In genomic region chrX:140766024-140766611, GRCh38 we compare ENCODE assay signal across 9 cellular contexts. TPM values are rescaled to one million over a fixed set of nuclear protein-coding genes. Genes with fewer than 3 reads are reported as not detected.
A peak's percentile ranks its signal among the peaks of the same experiment; 100 is the strongest.
DNase-seq lines count a peak whose midpoint lies in the region; ATAC-seq, FAIRE-seq and TF ChIP-seq lines count a peak whose summit lies in the region.
"Had no signal": no experiment of that assay in that cellular context is flagged by ENCODE, and none has a peak within 500 bp of the region (broad histone marks: within the 10 kb centered on the region; RNA-seq: fewer than 3 reads in every experiment).

No MANE protein-coding gene starts in this region.

- no peak overlapping the region for H3K27ac ChIP-seq in MM.1S (ENCODE audit: low read length)

- no peaks in the 10 kb centered on the region for H3K9me3 Mint-ChIP-seq in activated CD4-positive, alpha-beta T cell treated with anti-CD3 and anti-CD28 coated beads, Interleukin-2, amount 10 ng/mL, durations not matched to agents 7 days and 5 days
- H3K9me3 Mint-ChIP-seq in nephron = peaks cover 5% of the 10 kb centered on the region
- H3K9me3 Mint-ChIP-seq: IgD-negative memory B cell had no signal

- H3K9me2 ChIP-seq in MM.1S (replicated peaks; ENCODE audit: insufficient read depth, low read length) = no peaks in the 10 kb centered on the region

- FAIRE-seq in HTR-8/SVneo (lab: Jason Lieb, UNC) = no peak

- POLR2A ChIA-PET in GM10248 (lab: Yijun Ruan, JAX) = no interaction called here
- POLR2A ChIA-PET in activated CD4-positive, alpha-beta T cell treated with anti-CD3 and anti-CD28 coated beads, Interleukin-2, amount 10 ng/mL, durations not matched to agents 7 days and 5 days (lab: Charles Lee) = no interaction called here

- no peaks in the 10 kb centered on the region for H3K36me3 ChIP-seq in MM.1S (replicated peaks; ENCODE audit: insufficient read depth, low read length)

- no peak for ATAC-seq in HG02763 (IDR thresholded peaks at IDR 0.05; ENCODE audit: unreplicated experiment)

- H3K9me3 ChIP-seq in MM.1S (replicated peaks; ENCODE audit: insufficient read depth, low read length) = no peaks in the 10 kb centered on the region

- H3K4me2 ChIP-seq in MM.1S (ENCODE audit: low read depth, low read length) = peak overlapping the region; percentile 63; the same call in 1 of the 2 replicates

- H3K9ac ChIP-seq in MM.1S (ENCODE audit: low read length) = no peak overlapping the region

- H3K27me3 ChIP-seq in MM.1S (replicated peaks; ENCODE audit: insufficient read depth, low read length) = no peaks in the 10 kb centered on the region

- 0 out of 2 replicates have a peak, but pooled peaks cover 4% of the 10 kb centered on the region for H3K4me1 ChIP-seq in MM.1S (ENCODE audit: low read length)

- H2AFZ ChIP-seq in MM.1S (ENCODE audit: low read length) = no peak overlapping the region; the same call in 1 of the 2 replicates

- no peaks in the 10 kb centered on the region for H4K20me1 ChIP-seq in MM.1S (ENCODE audit: insufficient read depth, low read length)

- H3K4me3 ChIP-seq in MM.1S (ENCODE audit: low read length) (0 out of 2 replicates have a peak overlapping the region, but pooled peaks have one; percentile 2), fibroblast of mammary gland (ENCODE audit: control insufficient read depth, low read depth, low read length) (peak overlapping the region; percentile 73)

- H3F3A ChIP-seq in MM.1S (ENCODE audit: insufficient read depth, low read length) = no peaks in the 10 kb centered on the region

- in situ Hi-C loops in ACHN (cut with HindIII; ENCODE audit: low pct_ligation_motif_present, low pct_unique_long_range_greater_than_20kb, low sequenced_read_pairs) = no loop called here

- H3K27ac Mint-ChIP-seq in activated CD4-positive, alpha-beta T cell treated with anti-CD3 and anti-CD28 coated beads, Interleukin-2, amount 10 ng/mL, durations not matched to agents 7 days and 5 days = no peak overlapping the region
- H3K27ac Mint-ChIP-seq in nephron = peak overlapping the region; percentile 44 to 89 (median 67)

- no peaks in the 10 kb centered on the region for H3K79me2 ChIP-seq in MM.1S (ENCODE audit: low read length)

- no peaks in the 10 kb centered on the region for H3K36me3 Mint-ChIP-seq in activated CD4-positive, alpha-beta T cell treated with anti-CD3 and anti-CD28 coated beads, Interleukin-2, amount 10 ng/mL, durations not matched to agents 7 days and 5 days (ENCODE audit: low read depth)
- peaks cover 9% of the 10 kb centered on the region for H3K36me3 Mint-ChIP-seq in nephron (ENCODE audit: low read depth)
- H3K36me3 Mint-ChIP-seq: IgD-negative memory B cell had no signal

- peaks cover 13% of the 10 kb centered on the region for H3K4me1 Mint-ChIP-seq in activated CD4-positive, alpha-beta T cell treated with anti-CD3 and anti-CD28 coated beads, Interleukin-2, amount 10 ng/mL, durations not matched to agents 7 days and 5 days
- H3K4me1 Mint-ChIP-seq in nephron = peaks cover 12% of the 10 kb centered on the region

- H3K27me3 Mint-ChIP-seq in activated CD4-positive, alpha-beta T cell treated with anti-CD3 and anti-CD28 coated beads, Interleukin-2, amount 10 ng/mL, durations not matched to agents 7 days and 5 days = peaks cover 10% of the 10 kb centered on the region
- no peaks in the 10 kb centered on the region for H3K27me3 Mint-ChIP-seq in nephron (ENCODE audit: low read depth)

- DNase-seq in ACHN (peak; percentile 24), GM10248 (ENCODE audit: extremely low spot score) (peak; percentile 31), MM.1S (peak; percentile 62), fibroblast of mammary gland (ENCODE audit: low read depth) (peak; percentile 80), HTR-8/SVneo (ENCODE audit: insufficient read length, low spot score) (no peak)
- peak; percentile 40 for DNase-seq in activated CD4-positive, alpha-beta T cell treated with anti-CD3 and anti-CD28 coated beads, Interleukin-2, amount 10 ng/mL, durations not matched to agents 7 days and 5 days

- H3K4me3 Mint-ChIP-seq in activated CD4-positive, alpha-beta T cell treated with anti-CD3 and anti-CD28 coated beads, Interleukin-2, amount 10 ng/mL, durations not matched to agents 7 days and 5 days = no peak overlapping the region
- peak overlapping the region; percentile 78 to 87 (median 80) for H3K4me3 Mint-ChIP-seq in nephron

- TF ChIP-seq CTCF in GM10248 (IDR thresholded peaks at IDR 0.05; ENCODE audit: control extremely low read depth, extremely low read depth, low read depth, missing control alignments) = peak; percentile 59
- peak; percentile 81 for TF ChIP-seq CTCF in MM.1S (IDR thresholded peaks at IDR 0.05; ENCODE audit: low read length)
- TF ChIP-seq CTCF in fibroblast of mammary gland (conservative IDR thresholded peaks at IDR 0.05; ENCODE audit: control insufficient read depth, insufficient read depth, low read depth, low read length) = peak; percentile 85
- peak; percentile 77 to 91 (median 83) for TF ChIP-seq CTCF in nephron (IDR thresholded peaks at IDR 0.05; ENCODE audit: unreplicated experiment in 3 of 3)

- CTCF ChIA-PET in GM10248 (lab: Yijun Ruan, JAX) = interaction anchor here (0.7 to 2.2 kb wide), 5 partner anchors 9 to 513 kb away, joined by 3 to 14 read pairs (median 5); no protein-coding TSS in a partner anchor
- CTCF ChIA-PET in activated CD4-positive, alpha-beta T cell treated with anti-CD3 and anti-CD28 coated beads, Interleukin-2, amount 10 ng/mL, durations not matched to agents 7 days and 5 days (lab: Charles Lee) = interaction anchor here (0.7 to 1.0 kb wide), 2 partner anchors 151 to 268 kb away, joined by 3 to 4 read pairs; no protein-coding TSS in a partner anchor

RNA-seq across cellular contexts. Expression of gene LINC00632, which starts 56.6 kb away (rescaled TPM):
- 10 to 100 TPM in 1 of 2 experiments, 1 to 10 TPM in 1; 8.0 to 14.3 TPM for total RNA-seq in activated CD4-positive, alpha-beta T cell treated with anti-CD3 and anti-CD28 coated beads, Interleukin-2, amount 10 ng/mL, durations not matched to agents 7 days and 5 days
